Comparison of ENCODE assay signal across 25 cellular contexts in genomic region chr20:46582648-46583047, GRCh38. TPM values are rescaled to one million over a fixed set of nuclear protein-coding genes. Genes with fewer than 3 reads are reported as not detected.
"Had no signal": no experiment of that assay in that cellular context is flagged by ENCODE, and none has a peak within 500 bp of the region (broad histone marks: within the 10 kb centered on the region; RNA-seq: fewer than 3 reads in every experiment).

No MANE protein-coding gene starts in this region.

- H3K4me3 ChIP-seq: body of pancreas, heart left ventricle, lung, skin epidermis had no signal

- H3K27ac Mint-ChIP-seq: activated CD8-positive, alpha-beta T cell treated with anti-CD3 and anti-CD28 coated beads, Interleukin-2, amount 10 ng/mL, durations not matched to agents 7 days and 5 days; activated naive CD8-positive, alpha-beta T cell; naive thymus-derived CD8-positive, alpha-beta T cell; T-helper 17 cell had no signal

- DNase-seq: activated CD4-positive, alpha-beta T cell treated with anti-CD3 and anti-CD28 coated beads for 48 hours; activated CD8-positive, alpha-beta memory T cell treated with anti-CD3 and anti-CD28 coated beads, Interleukin-2, amount 50 U/mL, for 4 hours; activated CD8-positive, alpha-beta T cell treated with anti-CD3 and anti-CD28 coated beads, Interleukin-2, amount 10 ng/mL, durations not matched to agents 7 days and 5 days; activated gamma-delta T cell treated with Interleukin-2 at 50 U/mL for 16 hours; amygdala; body of pancreas; cortex of kidney; effector memory CD4-positive, alpha-beta T cell; foreskin melanocyte; heart left ventricle; islet precursor cell; naive thymus-derived CD8-positive, alpha-beta T cell; retina; stimulated activated CD4-positive, alpha-beta T cell treated with anti-CD3 and anti-CD28 coated beads, Interleukin-15, amount 100 ng/mL, for 24 hours; stimulated activated CD4-positive, alpha-beta T cell treated with anti-CD3 and anti-CD28 coated beads, Interleukin-4, amount 100 ng/mL, for 1 hour; stimulated activated naive CD4-positive, alpha-beta T cell; T-helper 17 cell; trophoblast cell had no signal

- H3K4me1 ChIP-seq: body of pancreas, heart left ventricle had no signal

- ATAC-seq: activated CD8-positive, alpha-beta T cell treated with anti-CD3 and anti-CD28 coated beads, Interleukin-2, amount 10 ng/mL, durations not matched to agents 7 days and 5 days; body of pancreas; heart left ventricle; naive thymus-derived CD8-positive, alpha-beta T cell; T-helper 17 cell had no signal

- H3K36me3 Mint-ChIP-seq: naive thymus-derived CD8-positive, alpha-beta T cell had no signal

- H3K36me3 ChIP-seq: heart left ventricle had no signal

- H3K9me3 ChIP-seq: body of pancreas, heart left ventricle had no signal

- H3K27ac ChIP-seq: body of pancreas, epithelial cell of prostate, heart left ventricle, skin epidermis had no signal

- H3K4me3 Mint-ChIP-seq: activated CD8-positive, alpha-beta T cell treated with anti-CD3 and anti-CD28 coated beads, Interleukin-2, amount 10 ng/mL, durations not matched to agents 7 days and 5 days; activated naive CD8-positive, alpha-beta T cell; naive thymus-derived CD8-positive, alpha-beta T cell; T-helper 17 cell had no signal

- H3K4me1 Mint-ChIP-seq: naive thymus-derived CD8-positive, alpha-beta T cell had no signal

- H3K27me3 ChIP-seq: body of pancreas, heart left ventricle had no signal

RNA-seq across cellular contexts. Expression of gene OCSTAMP, which starts 32.2 kb away (rescaled TPM):
- total RNA-seq: activated CD8-positive, alpha-beta T cell treated with anti-CD3 and anti-CD28 coated beads, Interleukin-2, amount 10 ng/mL, durations not matched to agents 7 days and 5 days; body of pancreas; fibroblast of lung; heart left ventricle; mononuclear cell; naive thymus-derived CD8-positive, alpha-beta T cell; subcutaneous adipose tissue; T-helper 17 cell had no signal
- polyA plus RNA-seq: fibroblast of lung; heart left ventricle; lung; naive thymus-derived CD8-positive, alpha-beta T cell had no signal
